11 cellular contexts compared by ENCODE assay signal in genomic region chr12:47868041-47868440, GRCh38. TPM values are rescaled to one million over a fixed set of nuclear protein-coding genes. Genes with fewer than 3 reads are reported as not detected.
DNase-seq lines count a peak whose midpoint lies in the region; ATAC-seq and TF ChIP-seq lines count a peak whose summit lies in the region.
"Had no signal": no experiment of that assay in that cellular context is flagged by ENCODE, and none has a peak within 500 bp of the region (broad histone marks: within the 10 kb centered on the region; RNA-seq: fewer than 3 reads in every experiment).

No MANE protein-coding gene starts in this region.

- H2AK5ac ChIP-seq in mesendoderm (ENCODE audit: low read length) = no peak overlapping the region

- H3K79me1 ChIP-seq in mesendoderm (ENCODE audit: low read length) = no peaks in the 10 kb centered on the region

- H3K4me1 ChIP-seq in ACC112 (ENCODE audit: control insufficient read depth, insufficient read depth, low read length, unreplicated experiment) (peaks cover 24% of the 10 kb centered on the region), adipocyte (ENCODE audit: control insufficient read depth, insufficient read depth, low read length) (peaks cover 28% of the 10 kb centered on the region), esophagus muscularis mucosa (peaks cover 12 to 13% (median 13%) of the 10 kb centered on the region in 4 donors), mesendoderm (ENCODE audit: control insufficient read depth, low read depth, low read length) (no peaks in the 10 kb centered on the region)

- H3K27me3 Mint-ChIP-seq in naive thymus-derived CD8-positive, alpha-beta T cell = no peaks in the 10 kb centered on the region

- no peak for TF ChIP-seq CTCF in esophagus muscularis mucosa (IDR thresholded peaks at IDR 0.05)

- H3K27ac ChIP-seq in ACC112 (ENCODE audit: low read depth, low read length) = peak overlapping the region; percentile 30; the same call in 1 of the 2 replicates
- H3K27ac ChIP-seq in esophagus muscularis mucosa (replicated peaks in 1 of 4) = no peak overlapping the region
- H3K27ac ChIP-seq in mesendoderm (ENCODE audit: low read depth, low read length) = no peak overlapping the region

- H3K9me3 ChIP-seq in adipocyte (ENCODE audit: control insufficient read depth, low read length) (no peaks in the 10 kb centered on the region), esophagus muscularis mucosa (no peaks in the 10 kb centered on the region)

- H3K27ac Mint-ChIP-seq in naive thymus-derived CD8-positive, alpha-beta T cell = no peak overlapping the region
- H3K27ac Mint-ChIP-seq: CD8-positive, alpha-beta T cell had no signal

- no peak overlapping the region for H2BK120ac ChIP-seq in mesendoderm (ENCODE audit: low read depth, low read length)

- H3K18ac ChIP-seq in mesendoderm (ENCODE audit: low read length) = no peak overlapping the region

- WGBS in esophagus muscularis mucosa = 91% methylated on average over 2 of the region's 2 CpGs
- WGBS in mesendoderm (ENCODE audit: extremely low coverage, insufficient coverage, low lambda C conversion rate) = no CpG with 5 or more reads among the region's 2 CpGs

- H2BK5ac ChIP-seq in mesendoderm (ENCODE audit: low read length) = no peak overlapping the region

- no peaks in the 10 kb centered on the region for H3K36me3 Mint-ChIP-seq in naive thymus-derived CD8-positive, alpha-beta T cell
- H3K36me3 Mint-ChIP-seq: CD8-positive, alpha-beta T cell had no signal

- H4K5ac ChIP-seq in mesendoderm (ENCODE audit: low read length) = no peak overlapping the region

- no peak overlapping the region for H3K56ac ChIP-seq in mesendoderm (ENCODE audit: low read length)

- POLR2A ChIA-PET in naive thymus-derived CD8-positive, alpha-beta T cell (lab: Charles Lee) = no interaction called here

- no peaks in the 10 kb centered on the region for H3K9me3 Mint-ChIP-seq in naive thymus-derived CD8-positive, alpha-beta T cell
- H3K9me3 Mint-ChIP-seq: CD8-positive, alpha-beta T cell had no signal

- no peak overlapping the region for H3K4ac ChIP-seq in mesendoderm (ENCODE audit: low read depth, low read length)

- H3K27me3 ChIP-seq in ACC112 (ENCODE audit: insufficient read depth, low read length) (no peaks in the 10 kb centered on the region), adipocyte (replicated peaks; ENCODE audit: control insufficient read depth, insufficient read depth, low read length) (no peaks in the 10 kb centered on the region), esophagus muscularis mucosa (no peaks in the 10 kb centered on the region), mesendoderm (ENCODE audit: insufficient read depth, low read length, poor library complexity) (no peaks in the 10 kb centered on the region)

- TF ChIP-seq POLR2A in esophagus muscularis mucosa (IDR thresholded peaks at IDR 0.05; ENCODE audit: low read depth) = no peak

- no peak overlapping the region for H3K4me3 ChIP-seq in ACC112 (ENCODE audit: low read depth, low read length)
- H3K4me3 ChIP-seq in adipocyte (ENCODE audit: low read length) = no peak overlapping the region
- no peak overlapping the region for H3K4me3 ChIP-seq in esophagus muscularis mucosa
- no peak overlapping the region for H3K4me3 ChIP-seq in mesendoderm (ENCODE audit: low read length)

- H3K23ac ChIP-seq in mesendoderm (ENCODE audit: low read length) = no peak overlapping the region

- intact Hi-C loops in esophagus muscularis mucosa (cut with DNase I) = no loop called here

- H3K79me2 ChIP-seq in ACC112 (ENCODE audit: control insufficient read depth, insufficient read depth, low read length, unreplicated experiment) (no peaks in the 10 kb centered on the region), mesendoderm (ENCODE audit: control insufficient read depth, insufficient read depth, low read length) (no peaks in the 10 kb centered on the region)

- no peak for TF ChIP-seq EP300 in esophagus muscularis mucosa (IDR thresholded peaks at IDR 0.05)

- H4K8ac ChIP-seq in mesendoderm (ENCODE audit: low read depth, low read length) = no peak overlapping the region

- no peak overlapping the region for H3K4me2 ChIP-seq in mesendoderm (ENCODE audit: low read length)

- H3K4me3 Mint-ChIP-seq in naive thymus-derived CD8-positive, alpha-beta T cell = no peak overlapping the region
- H3K4me3 Mint-ChIP-seq: CD8-positive, alpha-beta T cell had no signal

- peak; percentile 8 for ATAC-seq in GM19324 (IDR thresholded peaks at IDR 0.05; ENCODE audit: low FRiP score, unreplicated experiment)
- ATAC-seq in HG03066 (IDR thresholded peaks at IDR 0.05; ENCODE audit: low read depth, unreplicated experiment) = peak; percentile 10
- ATAC-seq in naive thymus-derived CD8-positive, alpha-beta T cell = no peak
- ATAC-seq in GM18517 (IDR thresholded peaks at IDR 0.05; ENCODE audit: unreplicated experiment) = no peak
- ATAC-seq: CD8-positive, alpha-beta T cell had no signal

- DNase-seq in adipocyte (ENCODE audit: low read depth) (peak; percentile 8), esophagus muscularis mucosa (ENCODE audit: extremely low spot score) (no peak), mesendoderm (no peak)
- DNase-seq in naive thymus-derived CD8-positive, alpha-beta T cell = no peak
- DNase-seq: activated CD4-positive, alpha-beta T cell treated with anti-CD3 and anti-CD28 coated beads, Interleukin-2, amount 50 U/mL, for 4 hours; CD8-positive, alpha-beta T cell; kidney had no signal

- no peaks in the 10 kb centered on the region for H3K36me3 ChIP-seq in ACC112 (ENCODE audit: insufficient read depth, low read length)
- peaks cover 22% of the 10 kb centered on the region for H3K36me3 ChIP-seq in adipocyte (ENCODE audit: control insufficient read depth, insufficient read depth, low read length, severe bottlenecking)
- H3K36me3 ChIP-seq in esophagus muscularis mucosa = no peaks in the 10 kb centered on the region
- no peaks in the 10 kb centered on the region for H3K36me3 ChIP-seq in mesendoderm (ENCODE audit: control insufficient read depth, insufficient read depth, low read length)

- H3K9ac ChIP-seq in adipocyte (ENCODE audit: low read length) (no peak overlapping the region), mesendoderm (ENCODE audit: low read length) (no peak overlapping the region)

- peaks cover 0 to 26% (median 0%) of the 10 kb centered on the region in 4 donors for H3K4me1 Mint-ChIP-seq in naive thymus-derived CD8-positive, alpha-beta T cell

- H2AFZ ChIP-seq in ACC112 (ENCODE audit: low read length, unreplicated experiment) = no peak overlapping the region

- no peak overlapping the region for H2BK15ac ChIP-seq in mesendoderm (replicated peaks; ENCODE audit: low read depth)

RNA-seq across cellular contexts. Expression of gene VDR, which starts 36.8 kb away (rescaled TPM):
- total RNA-seq in esophagus muscularis mucosa = 1 to 10 TPM in 3 of 4 donors, under 1 TPM in 1; 0.42 to 2.8 (median 2.1) TPM
- under 1 TPM; 0.49 to 0.73 TPM for total RNA-seq in naive thymus-derived CD8-positive, alpha-beta T cell
- polyA plus RNA-seq in naive thymus-derived CD8-positive, alpha-beta T cell = not detected
- polyA plus RNA-seq in mesendoderm (2013, experiment 1 of 2) = 0.31 TPM
- polyA plus RNA-seq in mesendoderm (2013, experiment 2 of 2) = 0.25 TPM

RNA-seq across cellular contexts. Expression of gene HDAC7, which starts 48.3 kb away (rescaled TPM):
- total RNA-seq in esophagus muscularis mucosa = 100 to 1,000 TPM in 1 of 4 donors, 10 to 100 TPM in 3; 58.3 to 105 (median 82.5) TPM
- total RNA-seq in naive thymus-derived CD8-positive, alpha-beta T cell = 100 to 1,000 TPM; 160 to 165 TPM
- polyA plus RNA-seq in naive thymus-derived CD8-positive, alpha-beta T cell = 10 to 100 TPM; 10.2 to 30.5 (median 14.3) TPM
- polyA plus RNA-seq in mesendoderm (2013, experiment 1 of 2) = 50.1 TPM
- 51.3 TPM for polyA plus RNA-seq in mesendoderm (2013, experiment 2 of 2)

Comparison
In these comparisons a context has a peak if more than half of its experiments do, and no peak if none do; other contexts are left out.
1. ATAC-seq: peak in GM19324 (single experiment) and HG03066 (single experiment); none in naive thymus-derived CD8-positive, alpha-beta T cell (0 of 2) and GM18517 (single experiment).